Comparison of ENCODE assay signal across 1 cellular context in the genomic region with DNA sequence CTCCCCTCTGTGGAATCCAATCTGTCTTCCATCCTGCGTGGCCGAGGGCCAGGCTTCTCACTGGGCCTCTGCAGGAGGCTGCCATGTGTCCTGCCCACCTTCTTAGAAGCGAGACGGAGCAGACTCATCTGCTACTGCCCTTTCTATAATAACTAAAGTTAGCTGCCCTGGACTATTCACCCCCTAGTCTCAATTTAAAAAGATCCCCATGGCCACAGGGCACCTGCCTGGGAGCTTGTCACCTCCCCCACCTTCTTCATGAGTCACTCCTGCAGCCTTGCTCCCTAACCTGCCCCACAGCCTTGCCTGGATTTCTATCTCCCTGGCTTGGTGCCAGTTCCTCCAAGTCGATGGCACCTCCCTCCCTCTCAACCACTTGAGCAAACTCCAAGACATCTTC.
TF ChIP-seq lines count a peak whose summit lies in the region.

No MANE protein-coding gene starts in this region.

TF ChIP-seq in HepG2, 621 proteins besides CTCF, POLR2A, EP300 and RAD21:
- TF ChIP-seq POLR2G (IDR thresholded peaks at IDR 0.05; ENCODE audit: low read depth, low read length) (0 out of 2 replicates have a peak, but pooled peaks have one; percentile 31), FOSL2 (CRISPR knock-in tag; IDR thresholded peaks at IDR 0.05) (0 out of 2 replicates have a peak, but pooled peaks have one; percentile 22)
